Comparison of ENCODE assay signal across 24 cellular contexts in the genomic region with DNA sequence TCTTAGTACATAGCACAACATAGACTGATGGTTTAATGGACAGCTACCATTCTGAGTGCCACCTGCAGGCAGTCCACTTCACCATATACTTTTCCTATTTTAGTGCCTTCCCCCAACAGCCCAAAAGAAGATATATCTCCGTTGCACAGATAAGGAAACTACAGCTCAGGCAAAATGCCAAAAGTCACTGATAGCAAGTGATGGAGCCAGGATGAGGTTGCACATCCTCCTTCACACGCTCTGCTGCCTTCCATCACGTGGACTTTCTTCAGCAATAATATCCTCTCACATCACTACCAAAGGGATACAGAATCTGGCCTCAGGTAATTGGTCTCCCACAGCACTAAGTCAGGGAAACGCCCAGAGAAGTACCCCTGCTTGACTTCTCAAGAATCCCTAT. TPM values are rescaled to one million over a fixed set of nuclear protein-coding genes. Genes with fewer than 3 reads are reported as not detected.
DNase-seq lines count a peak whose midpoint lies in the region; ATAC-seq lines count a peak whose summit lies in the region.
"Had no signal": no experiment of that assay in that cellular context is flagged by ENCODE, and none has a peak within 500 bp of the region (broad histone marks: within the 10 kb centered on the region; RNA-seq: fewer than 3 reads in every experiment).

No MANE protein-coding gene starts in this region.

- peak overlapping the region in 2 of 3 donors; percentile 64 to 81 for H3K27ac Mint-ChIP-seq in IgD-negative memory B cell
- peak overlapping the region; percentile 50 for H3K27ac Mint-ChIP-seq in stimulated activated memory B cell treated with anti-CD40 and anti-IgM and Interleukin-4, amounts not matched to agents 10 μg/mL and 1 μg/mL and 100 μg/mL, for 72 hours

- peak; percentile 63 for ATAC-seq in stimulated activated memory B cell treated with anti-CD40 and anti-IgM and Interleukin-4, amounts not matched to agents 10 μg/mL and 1 μg/mL and 100 μg/mL, for 72 hours
- no peak for ATAC-seq in GM19467 (IDR thresholded peaks at IDR 0.05; ENCODE audit: unreplicated experiment)
- ATAC-seq: Panc1, sciatic nerve had no signal

- H3K27me3 Mint-ChIP-seq in IgD-negative memory B cell = no peaks in the 10 kb centered on the region
- no peaks in the 10 kb centered on the region for H3K27me3 Mint-ChIP-seq in stimulated activated memory B cell treated with anti-CD40 and anti-IgM and Interleukin-4, amounts not matched to agents 10 μg/mL and 1 μg/mL and 100 μg/mL, for 72 hours

- DNase-seq in NCI-H2029 (lab: John Stamatoyannopoulos, UW) (peak; percentile 23), NCI-H2029 treated with DMSO at 0.1 percent for 48 hours (lab: John Stamatoyannopoulos, UW) (no peak), amniotic epithelial cell (ENCODE audit: low read depth) (peak; percentile 61), RKO (ENCODE audit: low spot score) (no peak), NCI-H1436 (lab: John Stamatoyannopoulos, UW) (no peak)
- DNase-seq: activated CD4-positive, alpha-beta T cell treated with anti-CD3 and anti-CD28 coated beads for 4 hours; activated CD8-positive, alpha-beta memory T cell treated with anti-CD3 and anti-CD28 coated beads, Interleukin-2, amount 50 U/mL, for 48 hours; activated gamma-delta T cell; amniotic stem cell; DMS 273 treated with DMSO at 0.1 percent for 48 hours; foreskin melanocyte; hippocampal formation; islet precursor cell; NCI-H1417; NCI-H82; stimulated activated CD4-positive, alpha-beta T cell treated with anti-CD3 and anti-CD28 coated beads, Interleukin-2, amount 100 ng/mL, for 24 hours; stomach; T1000; upper lobe of left lung had no signal

- H3K4me3 Mint-ChIP-seq in IgD-negative memory B cell = no peak overlapping the region
- H3K4me3 Mint-ChIP-seq in stimulated activated memory B cell treated with anti-CD40 and anti-IgM and Interleukin-4, amounts not matched to agents 10 μg/mL and 1 μg/mL and 100 μg/mL, for 72 hours = no peak overlapping the region

- no peaks in the 10 kb centered on the region for H3K36me3 Mint-ChIP-seq in IgD-negative memory B cell
- no peaks in the 10 kb centered on the region for H3K36me3 Mint-ChIP-seq in stimulated activated memory B cell treated with anti-CD40 and anti-IgM and Interleukin-4, amounts not matched to agents 10 μg/mL and 1 μg/mL and 100 μg/mL, for 72 hours

- no peaks in the 10 kb centered on the region for H3K9me3 Mint-ChIP-seq in IgD-negative memory B cell
- no peaks in the 10 kb centered on the region for H3K9me3 Mint-ChIP-seq in stimulated activated memory B cell treated with anti-CD40 and anti-IgM and Interleukin-4, amounts not matched to agents 10 μg/mL and 1 μg/mL and 100 μg/mL, for 72 hours

- H3K4me1 Mint-ChIP-seq in IgD-negative memory B cell = peaks cover 18 to 59% (median 43%) of the 10 kb centered on the region in 3 donors
- H3K4me1 Mint-ChIP-seq in stimulated activated memory B cell treated with anti-CD40 and anti-IgM and Interleukin-4, amounts not matched to agents 10 μg/mL and 1 μg/mL and 100 μg/mL, for 72 hours = peaks cover 78% of the 10 kb centered on the region

RNA-seq across cellular contexts. Expression of a gene that starts 7.5 kb away (rescaled TPM):
- 1.4 TPM for polyA plus RNA-seq in IgD-negative memory B cell

Comparison
In these comparisons a context has a peak if more than half of its experiments do, and no peak if none do; other contexts are left out.
1. DNase-seq: peak in NCI-H2029 (single experiment) and amniotic epithelial cell (single experiment); none in NCI-H2029 treated with DMSO at 0.1 percent for 48 hours (single experiment), RKO (single experiment) and NCI-H1436 (single experiment).